ENCODE assay signal across 19 cellular contexts in genomic region chr2:159855153-159856140, GRCh38. TPM values are rescaled to one million over a fixed set of nuclear protein-coding genes. Genes with fewer than 3 reads are reported as not detected.
DNase-seq lines count a peak whose midpoint lies in the region; ATAC-seq and TF ChIP-seq lines count a peak whose summit lies in the region.
"Had no signal": no experiment of that assay in that cellular context is flagged by ENCODE, and none has a peak within 500 bp of the region (broad histone marks: within the 10 kb centered on the region; RNA-seq: fewer than 3 reads in every experiment).

No MANE protein-coding gene starts in this region.

- DNase-seq in cardiac septum (ENCODE audit: low spot score), result peak; percentile 82
- no peak for DNase-seq in right atrium auricular region (ENCODE audit: low spot score)
- DNase-seq in adipocyte (ENCODE audit: low read depth), result peak; percentile 67
- DNase-seq in fibroblast of the aortic adventitia (ENCODE audit: low read depth), result peak; percentile 30
- DNase-seq in upper lobe of right lung, result no peak
- no peak for DNase-seq in Peyer's patch
- no peak for DNase-seq in stimulated activated CD4-positive, alpha-beta T cell treated with anti-CD3 and anti-CD28 coated beads, Interleukin-4, amount 100 ng/mL, for 1 hour
- DNase-seq in NCI-H2107 treated with DMSO at 0.1 percent for 48 hours (lab: John Stamatoyannopoulos, UW; ENCODE audit: unreplicated experiment), result no peak
- DNase-seq: Calu3, dorsolateral prefrontal cortex, H7, IMR-90, NCI-H146, NCI-H524 treated with DMSO at 0.1 percent for 48 hours, RPMI8226, sigmoid colon, stomach had no signal

- ATAC-seq in upper lobe of right lung, result peak; percentile 39
- ATAC-seq: foreskin keratinocyte had no signal

- H3K27me3 ChIP-seq in right atrium auricular region (no peaks in the 10 kb centered on the region), adipocyte (replicated peaks; ENCODE audit: control insufficient read depth, insufficient read depth, low read length) (no peaks in the 10 kb centered on the region), upper lobe of right lung (no peaks in the 10 kb centered on the region), Peyer's patch (no peaks in the 10 kb centered on the region)
- H3K27me3 ChIP-seq: dorsolateral prefrontal cortex, foreskin keratinocyte, sigmoid colon, stomach had no signal

- H3K36me3 ChIP-seq in right atrium auricular region (no peaks in the 10 kb centered on the region), adipocyte (ENCODE audit: control insufficient read depth, insufficient read depth, low read length, severe bottlenecking) (no peaks in the 10 kb centered on the region), upper lobe of right lung (peaks cover 6% of the 10 kb centered on the region), Peyer's patch (peaks cover 0 to 14% (median 0%) of the 10 kb centered on the region in 3 donors)
- H3K36me3 ChIP-seq: sigmoid colon, stomach had no signal

- no peaks in the 10 kb centered on the region for H3K9me3 ChIP-seq in right atrium auricular region
- H3K9me3 ChIP-seq in adipocyte (ENCODE audit: control insufficient read depth, low read length), result no peaks in the 10 kb centered on the region
- no peaks in the 10 kb centered on the region for H3K9me3 ChIP-seq in upper lobe of right lung
- no peaks in the 10 kb centered on the region for H3K9me3 ChIP-seq in Peyer's patch
- H3K9me3 ChIP-seq: sigmoid colon, stomach had no signal

- TF ChIP-seq POLR2A in Peyer's patch (IDR thresholded peaks at IDR 0.05), result no peak

- H3K4me3 ChIP-seq in right atrium auricular region, result no peak overlapping the region
- H3K4me3 ChIP-seq in adipocyte (ENCODE audit: low read length), result no peak overlapping the region
- no peak overlapping the region for H3K4me3 ChIP-seq in fibroblast of the aortic adventitia (ENCODE audit: low read depth, low read length)
- no peak overlapping the region for H3K4me3 ChIP-seq in upper lobe of right lung
- no peak overlapping the region for H3K4me3 ChIP-seq in Peyer's patch
- H3K4me3 ChIP-seq: dorsolateral prefrontal cortex, lung, sigmoid colon, stomach had no signal

- no peak overlapping the region for H3K9ac ChIP-seq in adipocyte (ENCODE audit: low read length)

- H3K4me1 ChIP-seq in right atrium auricular region, result no peaks in the 10 kb centered on the region
- H3K4me1 ChIP-seq in adipocyte (ENCODE audit: control insufficient read depth, insufficient read depth, low read length), result peaks cover 3% of the 10 kb centered on the region
- H3K4me1 ChIP-seq in upper lobe of right lung, result no peaks in the 10 kb centered on the region
- no peaks in the 10 kb centered on the region for H3K4me1 ChIP-seq in Peyer's patch
- H3K4me1 ChIP-seq: foreskin keratinocyte, sigmoid colon had no signal

- intact Hi-C loops in cardiac septum (cut with DNase I), result no loop called here
- intact Hi-C loops in upper lobe of right lung (cut with DNase I), result no loop called here

- H3K27ac ChIP-seq in right atrium auricular region, result no peak overlapping the region
- no peak overlapping the region for H3K27ac ChIP-seq in upper lobe of right lung
- no peak overlapping the region for H3K27ac ChIP-seq in Peyer's patch
- H3K27ac ChIP-seq: dorsolateral prefrontal cortex, foreskin keratinocyte, sigmoid colon, stomach had no signal

- TF ChIP-seq CTCF in right atrium auricular region (IDR thresholded peaks at IDR 0.05), result no peak
- no peak for TF ChIP-seq CTCF in fibroblast of the aortic adventitia (IDR thresholded peaks at IDR 0.05; ENCODE audit: insufficient read depth, low read length)
- TF ChIP-seq CTCF in upper lobe of right lung (IDR thresholded peaks at IDR 0.05), result no peak
- TF ChIP-seq CTCF in Peyer's patch (IDR thresholded peaks at IDR 0.05), result no peak

RNA-seq across cellular contexts. Expression of gene LY75, which starts 49.1 kb away (rescaled TPM):
- total RNA-seq in cardiac septum (0.81 TPM), right atrium auricular region (1 to 10 TPM in 1 of 2 donors, under 1 TPM in 1; 0.70 to 1.2 TPM), fibroblast of the aortic adventitia (ENCODE audit: low replicate concordance) (0.54 and 0.74 TPM in 2 replicates), upper lobe of right lung (9.4 TPM), Peyer's patch (10 to 100 TPM; 12.4 to 81.8 (median 65.2) TPM)
- total RNA-seq: IMR-90 had no signal

RNA-seq across cellular contexts. Expression of gene CD302, which starts 57.4 kb away (rescaled TPM):
- total RNA-seq in cardiac septum (10.8 TPM), right atrium auricular region (10 to 100 TPM; 27.3 to 28.7 TPM), fibroblast of the aortic adventitia (ENCODE audit: low replicate concordance) (23.0 and 33.0 TPM in 2 replicates), upper lobe of right lung (109 TPM), Peyer's patch (10 to 100 TPM; 17.9 to 38.0 (median 30.1) TPM)

Comparison
In these comparisons a context has a peak if more than half of its experiments do, and no peak if none do; other contexts are left out.
1. DNase-seq: peak in cardiac septum (single experiment), adipocyte (single experiment) and fibroblast of the aortic adventitia (single experiment); none in right atrium auricular region (single experiment), upper lobe of right lung (single experiment), Peyer's patch (0 of 3), stimulated activated CD4-positive, alpha-beta T cell treated with anti-CD3 and anti-CD28 coated beads, Interleukin-4, amount 100 ng/mL, for 1 hour (single experiment) and NCI-H2107 treated with DMSO at 0.1 percent for 48 hours (single experiment).